Comparison of ENCODE assay signal across 9 cellular contexts in the genomic region with DNA sequence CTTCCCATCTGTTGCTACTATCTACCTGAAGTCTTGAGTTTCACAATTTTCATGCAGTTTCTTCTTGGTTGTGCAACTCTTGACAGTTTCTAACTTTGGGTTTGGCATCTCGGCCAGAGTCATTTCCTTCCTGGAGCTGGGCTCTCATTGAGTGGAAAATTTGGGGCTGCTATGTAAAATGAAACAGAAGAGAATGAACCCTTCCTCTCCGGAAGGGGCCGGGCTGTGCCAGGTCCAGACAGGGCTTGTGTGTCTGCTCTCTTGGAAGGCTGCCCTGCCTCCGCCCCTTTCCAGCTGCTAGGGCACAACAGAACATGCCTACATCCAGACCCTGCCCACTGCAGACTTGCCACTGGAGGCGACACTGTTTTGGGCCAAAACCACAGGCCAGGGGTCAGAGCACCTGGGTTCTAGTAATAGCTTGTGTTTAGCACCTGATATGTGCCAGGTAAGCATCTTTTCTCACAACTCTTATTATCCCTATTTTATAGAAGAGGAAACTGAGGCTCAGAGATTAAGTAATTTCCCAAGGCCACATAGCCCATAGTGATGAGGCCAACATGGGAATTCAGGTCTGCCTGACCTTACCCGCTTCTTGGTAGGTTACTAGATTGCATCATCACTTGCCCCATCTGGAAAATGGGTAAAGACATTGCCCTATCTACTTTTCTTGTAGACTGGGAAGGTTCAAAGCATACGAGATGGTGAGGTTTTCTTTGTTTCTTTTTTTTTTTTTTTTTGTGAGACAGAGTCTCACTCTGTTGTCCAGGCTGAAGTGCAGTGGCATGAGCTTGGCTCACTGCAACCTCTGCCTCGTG. TPM values are rescaled to one million over a fixed set of nuclear protein-coding genes. Genes with fewer than 3 reads are reported as not detected.
DNase-seq lines count a peak whose midpoint lies in the region; ATAC-seq and TF ChIP-seq lines count a peak whose summit lies in the region.
"Had no signal": no experiment of that assay in that cellular context is flagged by ENCODE, and none has a peak within 500 bp of the region (broad histone marks: within the 10 kb centered on the region; RNA-seq: fewer than 3 reads in every experiment).

No MANE protein-coding gene starts in this region.

- H3K9me3 ChIP-seq in mesenchymal stem cell (ENCODE audit: control insufficient read depth, low read length), result no peaks in the 10 kb centered on the region
- H3K9me3 ChIP-seq in upper lobe of left lung, result no peaks in the 10 kb centered on the region

- no peak overlapping the region for H2BK120ac ChIP-seq in mesenchymal stem cell (ENCODE audit: low read depth, low read length)

- peaks cover 0 to 14% of the 10 kb centered on the region in 2 experiments for H3K36me3 ChIP-seq in mesenchymal stem cell (ENCODE audit: control insufficient read depth in 1 of 2, insufficient read depth in 2 of 2, low read depth in 1 of 2, low read length in 2 of 2)
- H3K36me3 ChIP-seq in upper lobe of left lung, result no peaks in the 10 kb centered on the region

- H2BK12ac ChIP-seq in mesenchymal stem cell (ENCODE audit: low read length in 2 of 2), result peak overlapping the region in 1 of 2 experiments; percentile 0

- no peak overlapping the region for H2BK5ac ChIP-seq in mesenchymal stem cell (ENCODE audit: low read depth, low read length, poor library complexity, severe bottlenecking)

- WGBS in mesenchymal stem cell, result 90% methylated on average over 8 of the region's 8 CpGs
- WGBS in upper lobe of left lung, 2 donors, result 32 to 33% methylated on average over 8 of the region's 8 CpGs

- no peaks in the 10 kb centered on the region for H3K36me3 Mint-ChIP-seq in WTC11

- CTCF ChIA-PET in WTC11 (lab: Charles Lee), result interaction anchor here (0.9 kb wide), 1 partner anchor 11 kb away, joined by 3 read pairs; no protein-coding TSS in a partner anchor

- no peaks in the 10 kb centered on the region for H3K27me3 ChIP-seq in mesenchymal stem cell (ENCODE audit: control insufficient read depth in 1 of 2, insufficient read depth in 1 of 2, low read length in 2 of 2)
- no peaks in the 10 kb centered on the region for H3K27me3 ChIP-seq in upper lobe of left lung

- H3K9ac ChIP-seq in mesenchymal stem cell (ENCODE audit: low read length), result peak overlapping the region; percentile 10

- no peak overlapping the region for H3K4me2 ChIP-seq in mesenchymal stem cell (ENCODE audit: low read length, poor library complexity, severe bottlenecking)

- no peak overlapping the region for H3K27ac ChIP-seq in mesenchymal stem cell (ENCODE audit: low read length, poor library complexity, severe bottlenecking)
- H3K27ac ChIP-seq in upper lobe of left lung, result peak overlapping the region; percentile 80 to 91 (median 86)

- DNase-seq in HT-29 (ENCODE audit: low spot score) (peak; percentile 51), SW 1271 (lab: John Stamatoyannopoulos, UW) (peak; percentile 42 to 84), dedifferentiated amniotic fluid mesenchymal stem cell (ENCODE audit: extremely low spot score) (peak; percentile 28), mesenchymal stem cell (no peak), upper lobe of left lung (peak in 1 of 2 donors; percentile 94), NCI-H2107 treated with DMSO at 0.1 percent for 48 hours (lab: John Stamatoyannopoulos, UW; ENCODE audit: unreplicated experiment) (no peak), WTC11 (ENCODE audit: low spot score) (no peak)

- H3K4me3 ChIP-seq in mesenchymal stem cell (ENCODE audit: insufficient read depth in 1 of 2, low read depth in 1 of 2, low read length in 2 of 2) (no peak overlapping the region), upper lobe of left lung (no peak overlapping the region)

- H3K79me1 ChIP-seq in mesenchymal stem cell (replicated peaks; ENCODE audit: low read length, poor library complexity, severe bottlenecking), result peaks cover 14% of the 10 kb centered on the region

- ATAC-seq in upper lobe of left lung (ENCODE audit: low FRiP score in 2 of 2) (peak; percentile 61 to 78), HG02798 (IDR thresholded peaks at IDR 0.05; ENCODE audit: poor library complexity, unreplicated experiment) (no peak), WTC11 (no peak)

- H3K23ac ChIP-seq in mesenchymal stem cell (ENCODE audit: low read length in 2 of 2), result no peak overlapping the region

- no peak overlapping the region for H3K4ac ChIP-seq in mesenchymal stem cell (ENCODE audit: low read depth in 1 of 2, low read length in 2 of 2)

- no peak overlapping the region for H3K4me3 Mint-ChIP-seq in WTC11
- H3K4me3 Mint-ChIP-seq: nephron had no signal

- peaks cover 22% of the 10 kb centered on the region for H3K4me1 Mint-ChIP-seq in WTC11

- no peak overlapping the region for H2AFZ ChIP-seq in mesenchymal stem cell (ENCODE audit: low read depth, low read length)

- peak in 2 of 4 donors; percentile 30 to 73 for TF ChIP-seq EP300 in upper lobe of left lung (IDR thresholded peaks at IDR 0.05)

- POLR2A ChIA-PET in WTC11 (lab: Charles Lee), result interaction anchor here (0.7 to 1.0 kb wide), 2 partner anchors 36 to 420 kb away, joined by 3 to 5 read pairs; no protein-coding TSS in a partner anchor

- H2AK5ac ChIP-seq in mesenchymal stem cell (ENCODE audit: low read length, severe bottlenecking), result peak overlapping the region; percentile 5

- H3K9me3 Mint-ChIP-seq in WTC11, result no peaks in the 10 kb centered on the region
- H3K9me3 Mint-ChIP-seq: nephron had no signal

- H3K27me3 Mint-ChIP-seq in WTC11 (ENCODE audit: low read depth), result no peaks in the 10 kb centered on the region

- TF ChIP-seq CTCF in upper lobe of left lung (IDR thresholded peaks at IDR 0.05) (peak in 1 of 6 experiments; percentile 19), WTC11 (IDR thresholded peaks at IDR 0.05) (no peak)

- H4K8ac ChIP-seq in mesenchymal stem cell (ENCODE audit: low read length), result peak overlapping the region; percentile 73

- no peak overlapping the region for H3K14ac ChIP-seq in mesenchymal stem cell (ENCODE audit: low read length in 2 of 2)

- H3K27ac Mint-ChIP-seq in WTC11, result no peak overlapping the region
- H3K27ac Mint-ChIP-seq: nephron had no signal

- TF ChIP-seq POLR2A in upper lobe of left lung (IDR thresholded peaks at IDR 0.05), result peak in 1 of 4 donors; percentile 18

- H4K91ac ChIP-seq in mesenchymal stem cell (ENCODE audit: low read length), result no peak overlapping the region

- H2BK15ac ChIP-seq in mesenchymal stem cell (ENCODE audit: low read depth, poor library complexity, severe bottlenecking), result no peak overlapping the region

- peak overlapping the region in 1 of 2 experiments; percentile 2 for H3K18ac ChIP-seq in mesenchymal stem cell (ENCODE audit: low read depth in 1 of 2, low read length in 2 of 2)

- H3K4me1 ChIP-seq in mesenchymal stem cell (ENCODE audit: control insufficient read depth, insufficient read depth, low read depth, low read length) (peaks cover 36% of the 10 kb centered on the region), upper lobe of left lung (peaks cover 81 to 93% (median 86%) of the 10 kb centered on the region in 4 donors)

TF ChIP-seq in WTC11, 78 proteins besides CTCF, POLR2A, EP300 and RAD21 (continues in another document):
- no peak for TF ChIP-seq MXD4 (CRISPR knock-in tag; IDR thresholded peaks at IDR 0.05; ENCODE audit: borderline replicate concordance)
- TF ChIP-seq, protein P1, sequence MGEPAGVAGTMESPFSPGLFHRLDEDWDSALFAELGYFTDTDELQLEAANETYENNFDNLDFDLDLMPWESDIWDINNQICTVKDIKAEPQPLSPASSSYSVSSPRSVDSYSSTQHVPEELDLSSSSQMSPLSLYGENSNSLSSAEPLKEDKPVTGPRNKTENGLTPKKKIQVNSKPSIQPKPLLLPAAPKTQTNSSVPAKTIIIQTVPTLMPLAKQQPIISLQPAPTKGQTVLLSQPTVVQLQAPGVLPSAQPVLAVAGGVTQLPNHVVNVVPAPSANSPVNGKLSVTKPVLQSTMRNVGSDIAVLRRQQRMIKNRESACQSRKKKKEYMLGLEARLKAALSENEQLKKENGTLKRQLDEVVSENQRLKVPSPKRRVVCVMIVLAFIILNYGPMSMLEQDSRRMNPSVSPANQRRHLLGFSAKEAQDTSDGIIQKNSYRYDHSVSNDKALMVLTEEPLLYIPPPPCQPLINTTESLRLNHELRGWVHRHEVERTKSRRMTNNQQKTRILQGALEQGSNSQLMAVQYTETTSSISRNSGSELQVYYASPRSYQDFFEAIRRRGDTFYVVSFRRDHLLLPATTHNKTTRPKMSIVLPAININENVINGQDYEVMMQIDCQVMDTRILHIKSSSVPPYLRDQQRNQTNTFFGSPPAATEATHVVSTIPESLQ (CRISPR knock-in tag; IDR thresholded peaks at IDR 0.05), result no peak

RNA-seq across cellular contexts. Expression of a gene that starts 25.0 kb away (rescaled TPM):
- total RNA-seq in HT-29 (2014; rRNA removed; shearing (Covaris generic)), result 4.9 and 5.7 TPM in 2 replicates
- polyA plus RNA-seq in mesenchymal stem cell (2013, experiment 1 of 2), result 2.6 TPM
- 2.4 TPM for polyA plus RNA-seq in mesenchymal stem cell (2013, experiment 2 of 2)
- 10 to 100 TPM in 1 of 6 donors, 1 to 10 TPM in 5; 3.1 to 10.2 (median 7.1) TPM for total RNA-seq in upper lobe of left lung
- total RNA-seq in WTC11 (2021), result 0.71 to 1.4 TPM (median 0.73 TPM) in 3 replicates

RNA-seq across cellular contexts. Expression of a gene that starts 48.2 kb away (rescaled TPM):
- 24.8 and 27.4 TPM in 2 replicates for total RNA-seq in HT-29 (2014; rRNA removed; shearing (Covaris generic))
- polyA plus RNA-seq in mesenchymal stem cell (2013, experiment 1 of 2), result 24.4 TPM
- 25.7 TPM for polyA plus RNA-seq in mesenchymal stem cell (2013, experiment 2 of 2)
- total RNA-seq in upper lobe of left lung (10 to 100 TPM; 29.8 to 71.2 (median 41.2) TPM), WTC11 (2021) (49.5 to 51.3 TPM (median 50.7 TPM) in 3 replicates)

RNA-seq across cellular contexts. Expression of a gene that starts 58.5 kb away (rescaled TPM):
- total RNA-seq in HT-29 (2014; rRNA removed; shearing (Covaris generic)), result 6.7 and 6.8 TPM in 2 replicates
- polyA plus RNA-seq in mesenchymal stem cell (2013, experiment 1 of 2), result 17.8 TPM
- 17.5 TPM for polyA plus RNA-seq in mesenchymal stem cell (2013, experiment 2 of 2)
- 10 to 100 TPM; 20.3 to 34.6 (median 26.0) TPM for total RNA-seq in upper lobe of left lung
- total RNA-seq in WTC11 (2021), result 23.2 to 31.7 TPM (median 24.7 TPM) in 3 replicates

Comparison
In these comparisons a context has a peak if more than half of its experiments do, and no peak if none do; other contexts are left out.
1. DNase-seq: peak in HT-29 (single experiment), SW 1271 (2 of 2) and dedifferentiated amniotic fluid mesenchymal stem cell (single experiment); none in mesenchymal stem cell (single experiment), NCI-H2107 treated with DMSO at 0.1 percent for 48 hours (single experiment) and WTC11 (single experiment).
2. ATAC-seq: peak in upper lobe of left lung (2 of 2); none in HG02798 (single experiment) and WTC11 (single experiment).